ENCODE assay signal across 35 cellular contexts in the genomic region with DNA sequence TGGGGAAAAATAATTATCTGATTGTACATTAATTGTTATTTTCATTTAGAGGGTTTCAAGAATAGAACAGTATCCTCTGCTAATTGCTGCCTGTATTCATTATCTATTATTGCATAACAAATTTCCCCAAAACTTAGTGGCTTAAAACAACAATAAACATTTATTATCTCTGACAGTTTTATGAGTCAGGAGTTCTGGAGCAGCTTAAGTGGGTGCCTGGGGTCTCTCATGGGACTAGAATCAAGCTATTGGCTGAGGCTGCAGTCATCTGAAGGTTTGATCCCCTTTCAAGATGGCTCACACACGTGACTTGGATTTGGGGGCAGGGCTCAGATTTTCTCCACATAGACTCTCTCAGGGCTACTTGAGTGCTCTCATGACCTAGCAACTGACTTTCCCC.
A peak's percentile ranks its signal among the peaks of the same experiment; 100 is the strongest.
DNase-seq lines count a peak whose midpoint lies in the region; TF ChIP-seq lines count a peak whose summit lies in the region.
"Had no signal": no experiment of that assay in that cellular context is flagged by ENCODE, and none has a peak within 500 bp of the region (broad histone marks: within the 10 kb centered on the region; RNA-seq: fewer than 3 reads in every experiment).

No MANE protein-coding gene starts in this region.

- no peaks in the 10 kb centered on the region for H3K36me3 Mint-ChIP-seq in endothelial cell (ENCODE audit: low read depth, unreplicated experiment)
- H3K36me3 Mint-ChIP-seq: IgD-negative memory B cell had no signal

- peaks cover 23% of the 10 kb centered on the region for H3K4me1 Mint-ChIP-seq in endothelial cell (ENCODE audit: unreplicated experiment)

- H3K36me3 ChIP-seq in HEK293 (ENCODE audit: control insufficient read depth in 2 of 2, insufficient read depth in 1 of 2, low read length in 2 of 2) (no peaks in the 10 kb centered on the region), mesenchymal stem cell (ENCODE audit: control insufficient read depth in 1 of 2, insufficient read depth in 2 of 2, low read depth in 1 of 2, low read length in 2 of 2) (no peaks in the 10 kb centered on the region)
- H3K36me3 ChIP-seq: ascending aorta; BLaER1 treated with 17β-estradiol and CSF1 and Interleukin-3, amounts not matched to agents 10 nM and 100 nM; cardiac muscle cell; colonic mucosa; left lung; neutrophil; Peyer's patch; thoracic aorta; vagina had no signal

- H3K4me2 ChIP-seq in mesenchymal stem cell (ENCODE audit: low read length, poor library complexity, severe bottlenecking): no peak overlapping the region
- H3K4me2 ChIP-seq: BLaER1 treated with 17β-estradiol and CSF1 and Interleukin-3, amounts not matched to agents 10 nM and 100 nM had no signal

- H2BK120ac ChIP-seq in mesenchymal stem cell (ENCODE audit: low read depth, low read length): no peak overlapping the region

- H2BK12ac ChIP-seq in mesenchymal stem cell (ENCODE audit: low read length in 2 of 2): no peak overlapping the region

- H3K79me1 ChIP-seq in mesenchymal stem cell (replicated peaks; ENCODE audit: low read length, poor library complexity, severe bottlenecking): no peaks in the 10 kb centered on the region

- no peak overlapping the region for H3K23ac ChIP-seq in mesenchymal stem cell (ENCODE audit: low read length in 2 of 2)

- H3K9me3 Mint-ChIP-seq in endothelial cell (ENCODE audit: unreplicated experiment): no peaks in the 10 kb centered on the region
- H3K9me3 Mint-ChIP-seq: activated B cell treated with CpG ODN at 0.5 μM for 24 hours; activated CD4-positive, alpha-beta T cell treated with anti-CD3 and anti-CD28 coated beads, Interleukin-2, amount 10 ng/mL, durations not matched to agents 7 days and 5 days; activated T-cell treated with anti-CD3 and anti-CD28 coated beads, Interleukin-2, amount 50 U/mL, for 4 hours; HFFc6; IgD-negative memory B cell had no signal

- DNase-seq in COLO829 (ENCODE audit: low spot score): peak; percentile 13
- DNase-seq in SK-N-DZ (ENCODE audit: low spot score): peak; percentile 34
- peak; percentile 52 for DNase-seq in mesenchymal stem cell
- DNase-seq in NCI-H187 treated with DMSO at 0.1 percent for 48 hours (lab: John Stamatoyannopoulos, UW): no peak
- DNase-seq in endothelial cell (ENCODE audit: low spot score): no peak
- DNase-seq in CD1c-positive myeloid dendritic cell (ENCODE audit: extremely low spot score): no peak
- DNase-seq: activated B cell treated with CpG ODN at 0.5 μM for 24 hours; activated CD4-positive, alpha-beta T cell treated with anti-CD3 and anti-CD28 coated beads, Interleukin-2, amount 10 ng/mL, durations not matched to agents 7 days and 5 days; activated gamma-delta T cell treated with Interleukin-2 at 50 U/mL for 16 hours; activated naive CD8-positive, alpha-beta T cell treated with anti-CD3 and anti-CD28 coated beads, Interleukin-2, amount 10 ng/mL, durations not matched to agents 7 days and 5 days; activated T-cell treated with anti-CD3 and anti-CD28 coated beads, Interleukin-2, amount 50 U/mL, for 4 hours; colonic mucosa; COR-L47; DMS79 treated with DMSO at 0.1 percent for 48 hours; effector CD8-positive, alpha-beta T cell; foreskin keratinocyte; GF-D8; head of caudate nucleus; HFFc6; left lung; NCI-H1930; NCI-H2227 treated with DMSO at 0.1 percent for 48 hours; Peyer's patch; posterior cingulate gyrus; stimulated activated CD4-positive, alpha-beta T cell treated with anti-CD3 and anti-CD28 coated beads, Interleukin-12 subunit alpha, Interleukin-12 subunit beta, amount 100 ng/mL, for 4 hours; stimulated activated CD4-positive, alpha-beta T cell treated with anti-CD3 and anti-CD28 coated beads, Interleukin-2, amount 100 ng/mL, for 48 hours; stimulated activated naive CD8-positive, alpha-beta T cell treated with anti-CD3 and anti-CD28 coated beads, Interleukin-15, amount 100 ng/mL, for 72 hours had no signal

- H3K4me1 ChIP-seq in HEK293 (ENCODE audit: control insufficient read depth, insufficient read depth, low read length) (no peaks in the 10 kb centered on the region), mesenchymal stem cell (ENCODE audit: control insufficient read depth, insufficient read depth, low read depth, low read length) (peaks cover 3% of the 10 kb centered on the region)
- H3K4me1 ChIP-seq: colonic mucosa, foreskin keratinocyte, left lung, Peyer's patch, vagina had no signal

- no peak overlapping the region for H2BK15ac ChIP-seq in mesenchymal stem cell (ENCODE audit: low read depth, poor library complexity, severe bottlenecking)

- H3K4me3 Mint-ChIP-seq in endothelial cell (ENCODE audit: unreplicated experiment): no peak overlapping the region
- H3K4me3 Mint-ChIP-seq: activated B cell treated with CpG ODN at 0.5 μM for 24 hours; activated CD4-positive, alpha-beta T cell treated with anti-CD3 and anti-CD28 coated beads, Interleukin-2, amount 10 ng/mL, durations not matched to agents 7 days and 5 days; activated naive CD8-positive, alpha-beta T cell treated with anti-CD3 and anti-CD28 coated beads, Interleukin-2, amount 10 ng/mL, durations not matched to agents 7 days and 5 days; activated T-cell treated with anti-CD3 and anti-CD28 coated beads, Interleukin-2, amount 50 U/mL, for 4 hours; HFFc6; IgD-negative memory B cell; stimulated activated naive CD8-positive, alpha-beta T cell treated with anti-CD3 and anti-CD28 coated beads, Interleukin-15, amount 100 ng/mL, for 72 hours had no signal

- no peak overlapping the region for H4K8ac ChIP-seq in mesenchymal stem cell (ENCODE audit: low read length)

- no peak overlapping the region for H2BK5ac ChIP-seq in mesenchymal stem cell (ENCODE audit: low read depth, low read length, poor library complexity, severe bottlenecking)

- H3K27me3 Mint-ChIP-seq in endothelial cell (ENCODE audit: unreplicated experiment): no peaks in the 10 kb centered on the region
- H3K27me3 Mint-ChIP-seq: activated B cell treated with CpG ODN at 0.5 μM for 24 hours; activated CD4-positive, alpha-beta T cell treated with anti-CD3 and anti-CD28 coated beads, Interleukin-2, amount 10 ng/mL, durations not matched to agents 7 days and 5 days; IgD-negative memory B cell; stimulated activated naive CD8-positive, alpha-beta T cell treated with anti-CD3 and anti-CD28 coated beads, Interleukin-15, amount 100 ng/mL, for 72 hours had no signal

- H3K9me3 ChIP-seq in HEK293 (ENCODE audit: control insufficient read depth, insufficient read depth, low read depth, low read length) (no peaks in the 10 kb centered on the region), mesenchymal stem cell (ENCODE audit: control insufficient read depth, low read length) (no peaks in the 10 kb centered on the region)
- H3K9me3 ChIP-seq: ascending aorta, colonic mucosa, left lung, neutrophil, Peyer's patch, thoracic aorta, vagina had no signal

- CTCF ChIA-PET in HEK293 (lab: Yijun Ruan, JAX): interaction anchor here (0.7 kb wide), 1 partner anchor 44 kb away, joined by 4 read pairs; no protein-coding TSS in a partner anchor

- 13% methylated on average over 1 of the region's 1 CpG for WGBS in mesenchymal stem cell

- no peak overlapping the region for H3K18ac ChIP-seq in mesenchymal stem cell (ENCODE audit: low read depth in 1 of 2, low read length in 2 of 2)

- H3K14ac ChIP-seq in mesenchymal stem cell (ENCODE audit: low read length in 2 of 2): no peak overlapping the region

- no peak overlapping the region for H2AFZ ChIP-seq in mesenchymal stem cell (ENCODE audit: low read depth, low read length)

- H3K27me3 ChIP-seq in mesenchymal stem cell (ENCODE audit: control insufficient read depth in 1 of 2, insufficient read depth in 1 of 2, low read length in 2 of 2): no peaks in the 10 kb centered on the region
- H3K27me3 ChIP-seq: ascending aorta; BLaER1 treated with 17β-estradiol and CSF1 and Interleukin-3, amounts not matched to agents 10 nM and 100 nM; colonic mucosa; foreskin keratinocyte; left lung; neutrophil; Peyer's patch; vagina had no signal

- no peak overlapping the region for H3K27ac Mint-ChIP-seq in endothelial cell (ENCODE audit: unreplicated experiment)
- H3K27ac Mint-ChIP-seq: activated B cell treated with CpG ODN at 0.5 μM for 24 hours; activated CD4-positive, alpha-beta T cell treated with anti-CD3 and anti-CD28 coated beads, Interleukin-2, amount 10 ng/mL, durations not matched to agents 7 days and 5 days; activated naive CD8-positive, alpha-beta T cell treated with anti-CD3 and anti-CD28 coated beads, Interleukin-2, amount 10 ng/mL, durations not matched to agents 7 days and 5 days; HFFc6; IgD-negative memory B cell; stimulated activated naive CD8-positive, alpha-beta T cell treated with anti-CD3 and anti-CD28 coated beads, Interleukin-15, amount 100 ng/mL, for 72 hours had no signal

- no peak overlapping the region for H3K9ac ChIP-seq in mesenchymal stem cell (ENCODE audit: low read length)
- H3K9ac ChIP-seq: BLaER1 treated with 17β-estradiol and CSF1 and Interleukin-3, amounts not matched to agents 10 nM and 100 nM had no signal

- H3K4ac ChIP-seq in mesenchymal stem cell (ENCODE audit: low read depth in 1 of 2, low read length in 2 of 2): no peak overlapping the region

- H3K27ac ChIP-seq in HEK293 (ENCODE audit: extremely low read depth, low read depth, low read length): no peak overlapping the region
- no peak overlapping the region for H3K27ac ChIP-seq in mesenchymal stem cell (ENCODE audit: low read length, poor library complexity, severe bottlenecking)
- H3K27ac ChIP-seq: ascending aorta; BLaER1 treated with 17β-estradiol and CSF1 and Interleukin-3, amounts not matched to agents 10 nM and 100 nM; cardiac muscle cell; colonic mucosa; foreskin keratinocyte; left lung; neutrophil; Peyer's patch; thoracic aorta; vagina had no signal

- no peak overlapping the region for H3K4me3 ChIP-seq in HEK293 (ENCODE audit: low read depth, low read length)
- no peak overlapping the region for H3K4me3 ChIP-seq in mesenchymal stem cell (ENCODE audit: insufficient read depth in 1 of 2, low read depth in 1 of 2, low read length in 2 of 2)
- H3K4me3 ChIP-seq: ascending aorta; BLaER1 treated with 17β-estradiol and CSF1 and Interleukin-3, amounts not matched to agents 10 nM and 100 nM; cardiac muscle cell; colonic mucosa; left lung; Peyer's patch; thoracic aorta; vagina had no signal

- TF ChIP-seq CTCF in HEK293 (tag by site-specific recombination; IDR thresholded peaks at IDR 0.05) (no peak), endothelial cell (IDR thresholded peaks at IDR 0.05; ENCODE audit: unreplicated experiment) (no peak)

- H2AK5ac ChIP-seq in mesenchymal stem cell (ENCODE audit: low read length, severe bottlenecking): no peak overlapping the region

- H4K91ac ChIP-seq in mesenchymal stem cell (ENCODE audit: low read length): no peak overlapping the region

- POLR2A ChIA-PET in HEK293 (lab: Yijun Ruan, JAX): no interaction called here

TF ChIP-seq in HEK293, 187 proteins besides CTCF, POLR2A, EP300 and RAD21:
- TF ChIP-seq ZNF549 (tag by site-specific recombination; IDR thresholded peaks at IDR 0.05): no peak
- TF ChIP-seq MZF1 (tag by site-specific recombination; IDR thresholded peaks at IDR 0.05; ENCODE audit: borderline replicate concordance): peak; percentile 57; the same call in 1 of the 2 replicates

Comparison
In these comparisons a context has a peak if more than half of its experiments do, and no peak if none do; other contexts are left out.
1. DNase-seq: peak in COLO829 (single experiment), SK-N-DZ (single experiment) and mesenchymal stem cell (single experiment); none in NCI-H187 treated with DMSO at 0.1 percent for 48 hours (single experiment), endothelial cell (single experiment) and CD1c-positive myeloid dendritic cell (single experiment).